ENCODE assay signal across 4 cellular contexts in the genomic region with DNA sequence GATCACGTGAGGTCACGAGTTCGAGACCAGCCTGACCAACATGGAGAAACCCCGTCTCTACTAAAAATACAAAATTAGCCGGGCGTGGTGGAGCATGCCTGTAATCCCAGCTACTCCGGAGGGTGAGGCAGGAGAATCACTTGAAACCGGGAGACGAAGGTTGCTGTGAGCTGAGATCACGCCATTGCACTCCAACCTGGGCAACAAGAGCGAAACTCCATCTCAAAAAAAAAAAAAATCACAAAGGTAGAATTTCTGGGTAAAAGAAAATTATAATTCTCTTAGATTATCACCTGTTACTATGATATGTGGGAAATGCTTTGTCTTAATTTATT. TPM values are rescaled to one million over a fixed set of nuclear protein-coding genes. Genes with fewer than 3 reads are reported as not detected.
"Had no signal": no experiment of that assay in that cellular context is flagged by ENCODE, and none has a peak within 500 bp of the region (broad histone marks: within the 10 kb centered on the region; RNA-seq: fewer than 3 reads in every experiment).

No MANE protein-coding gene starts in this region.

RNA-seq across cellular contexts. Expression of a gene that starts 3.4 kb away (rescaled TPM):
- total RNA-seq: LHCN-M2, M059J, MCF 10A, NCI-H460 had no signal
